8 cellular contexts compared by ENCODE assay signal in the genomic region with DNA sequence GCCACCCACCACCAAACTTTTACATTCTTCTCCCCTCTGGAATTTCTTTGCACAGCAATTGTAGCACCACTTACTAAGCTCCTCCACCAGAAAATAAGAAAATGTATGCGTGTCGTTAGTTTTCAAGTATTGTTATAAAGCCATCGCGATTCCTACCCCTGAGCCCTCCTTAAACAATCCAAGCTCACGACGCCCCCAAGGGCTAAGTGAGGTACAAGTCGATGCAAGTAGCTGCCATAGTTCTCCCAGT. TPM values are rescaled to one million over a fixed set of nuclear protein-coding genes. Genes with fewer than 3 reads are reported as not detected.
A peak's percentile ranks its signal among the peaks of the same experiment; 100 is the strongest.
DNase-seq lines count a peak whose midpoint lies in the region; ATAC-seq and TF ChIP-seq lines count a peak whose summit lies in the region.

No MANE protein-coding gene starts in this region.

- H3K9me3 Mint-ChIP-seq in progenitor cell of endocrine pancreas (ENCODE audit: low read depth), result no peaks in the 10 kb centered on the region

- H3K27me3 ChIP-seq in right atrium auricular region, result no peaks in the 10 kb centered on the region

- H3K27me3 Mint-ChIP-seq in progenitor cell of endocrine pancreas, result no peaks in the 10 kb centered on the region

- no peaks in the 10 kb centered on the region for H3K9me3 ChIP-seq in right atrium auricular region

- H3K4me3 Mint-ChIP-seq in progenitor cell of endocrine pancreas (ENCODE audit: low read depth), result peak overlapping the region; percentile 86

- peaks cover 6% of the 10 kb centered on the region for H3K36me3 Mint-ChIP-seq in progenitor cell of endocrine pancreas (ENCODE audit: insufficient read depth)

- H3K4me1 Mint-ChIP-seq in progenitor cell of endocrine pancreas (ENCODE audit: low read depth), result peaks cover 59% of the 10 kb centered on the region

- peaks cover 10% of the 10 kb centered on the region for H3K36me3 ChIP-seq in right atrium auricular region

- no peak for ATAC-seq in Right ventricle myocardium inferior
- no peak for ATAC-seq in HG03432 (IDR thresholded peaks at IDR 0.05; ENCODE audit: unreplicated experiment)

- peak overlapping the region; percentile 96 for H3K27ac Mint-ChIP-seq in progenitor cell of endocrine pancreas

- intact Hi-C loops in Right ventricle myocardium inferior (cut with DNase I), result loop anchor here (2.0 kb wide), 2 partner anchors 14 to 54 kb away; partner anchors contain the start of gene FRAT1
- intact Hi-C loops in posterior vena cava (cut with DNase I), result no loop called here

- TF ChIP-seq CTCF in right atrium auricular region (IDR thresholded peaks at IDR 0.05) (no peak), progenitor cell of endocrine pancreas (IDR thresholded peaks at IDR 0.05; ENCODE audit: unreplicated experiment) (peak; percentile 24)

- H3K4me1 ChIP-seq in right atrium auricular region, result peaks cover 3 to 70% of the 10 kb centered on the region in 2 donors

- peak overlapping the region; percentile 84 to 85 for H3K4me3 ChIP-seq in right atrium auricular region

- peak overlapping the region; percentile 93 for H3K27ac ChIP-seq in right atrium auricular region

- DNase-seq in right atrium auricular region (ENCODE audit: low spot score), result no peak
- DNase-seq in Right ventricle myocardium inferior (ENCODE audit: missing footprints), result no peak
- DNase-seq in SW480 (ENCODE audit: low spot score), result peak; percentile 48
- peak; percentile 32 for DNase-seq in fibroblast of gingiva (ENCODE audit: low read depth)
- DNase-seq in progenitor cell of endocrine pancreas (ENCODE audit: low spot score, unreplicated experiment), result no peak
- no peak for DNase-seq in stimulated activated CD4-positive, alpha-beta T cell treated with anti-CD3 and anti-CD28 coated beads, Interleukin-1b, Interleukin-23, amount 100 ng/mL, for 48 hours
- no peak for DNase-seq in posterior vena cava (ENCODE audit: low spot score)

RNA-seq across cellular contexts. Expression of gene FRAT2, which starts 1.3 kb away (rescaled TPM):
- 1 to 10 TPM; 5.9 to 8.7 TPM for total RNA-seq in right atrium auricular region
- 9.1 TPM for total RNA-seq in Right ventricle myocardium inferior
- 37.7 and 38.7 TPM in 2 replicates for total RNA-seq in progenitor cell of endocrine pancreas
- total RNA-seq in posterior vena cava, result 1 to 10 TPM; 4.3 to 6.8 TPM

RNA-seq across cellular contexts. Expression of gene FRAT1, which starts 14.2 kb away (rescaled TPM):
- total RNA-seq in right atrium auricular region, result 1 to 10 TPM; 3.1 to 3.3 TPM
- 5.4 TPM for total RNA-seq in Right ventricle myocardium inferior
- total RNA-seq in progenitor cell of endocrine pancreas, result 15.7 and 16.7 TPM in 2 replicates
- 1 to 10 TPM; 2.1 to 4.2 TPM for total RNA-seq in posterior vena cava

RNA-seq across cellular contexts. Expression of gene ARHGAP19, which starts 40.8 kb away (rescaled TPM):
- total RNA-seq in right atrium auricular region (1 to 10 TPM; 3.9 to 5.0 TPM), Right ventricle myocardium inferior (5.6 TPM), progenitor cell of endocrine pancreas (20.4 and 21.1 TPM in 2 replicates), posterior vena cava (1 to 10 TPM; 6.8 to 7.6 TPM)

Comparison
In these comparisons a context has a peak if more than half of its experiments do, and no peak if none do; other contexts are left out.
1. DNase-seq: peak in SW480 (single experiment) and fibroblast of gingiva (single experiment); none in right atrium auricular region (single experiment), Right ventricle myocardium inferior (single experiment), progenitor cell of endocrine pancreas (single experiment), stimulated activated CD4-positive, alpha-beta T cell treated with anti-CD3 and anti-CD28 coated beads, Interleukin-1b, Interleukin-23, amount 100 ng/mL, for 48 hours (single experiment) and posterior vena cava (single experiment).